Comparison of ENCODE assay signal across 8 cellular contexts in genomic region chr2:121790276-121790956, GRCh38. TPM values are rescaled to one million over a fixed set of nuclear protein-coding genes. Genes with fewer than 3 reads are reported as not detected.
DNase-seq lines count a peak whose midpoint lies in the region; TF ChIP-seq lines count a peak whose summit lies in the region.

No MANE protein-coding gene starts in this region.

- no peaks in the 10 kb centered on the region for H3K36me3 ChIP-seq in NT2/D1 (ENCODE audit: insufficient read depth, insufficient read length, low read length)
- no peaks in the 10 kb centered on the region for H3K36me3 ChIP-seq in neuronal stem cell (replicated peaks in 1 of 2; ENCODE audit: control insufficient read depth in 2 of 2, insufficient read depth in 2 of 2, low read length in 2 of 2)

- DNase-seq in ELF-1 (ENCODE audit: low read depth, low spot score) (peak; percentile 44), NT2/D1 (ENCODE audit: low read depth, low spot score) (peak; percentile 47), epithelial cell of esophagus (ENCODE audit: low read depth) (peak; percentile 92), neuronal stem cell (ENCODE audit: low spot score) (no peak), NK-92 (lab: John Stamatoyannopoulos, UW; ENCODE audit: unreplicated experiment) (no peak)
- DNase-seq in activated naive CD4-positive, alpha-beta T cell treated with anti-CD3 and anti-CD28 coated beads, Interleukin-2, amount 50 U/mL, for 16 hours, result no peak
- no peak for DNase-seq in stimulated activated CD8-positive, alpha-beta memory T cell treated with anti-CD3 and anti-CD28 coated beads, Interleukin-4, amount 100 ng/mL, for 48 hours
- DNase-seq in activated CD4-positive, alpha-beta T cell treated with anti-CD3 and anti-CD28 coated beads for 1 hour, result no peak

- no peak overlapping the region for H3K27ac ChIP-seq in neuronal stem cell (replicated peaks; ENCODE audit: low read length)

- TF ChIP-seq CTCF in epithelial cell of esophagus (IDR thresholded peaks at IDR 0.05; ENCODE audit: insufficient read depth, low read depth, low read length, missing control alignments), result no peak

- H3K23ac ChIP-seq in neuronal stem cell (ENCODE audit: low read depth, low read length, poor library complexity), result no peak overlapping the region

- H4K8ac ChIP-seq in neuronal stem cell (ENCODE audit: low read depth, low read length), result no peak overlapping the region

- H4K91ac ChIP-seq in neuronal stem cell (ENCODE audit: low read depth, low read length, poor library complexity), result no peak overlapping the region

- no peak overlapping the region for H3K4ac ChIP-seq in neuronal stem cell (ENCODE audit: low read length)

- H3K4me3 ChIP-seq in NT2/D1 (ENCODE audit: insufficient read length, low read depth) (no peak overlapping the region), epithelial cell of esophagus (ENCODE audit: low read length) (no peak overlapping the region), neuronal stem cell (ENCODE audit: low read length in 2 of 2) (no peak overlapping the region)

- 0 out of 2 replicates have a peak, but pooled peaks cover 12% of the 10 kb centered on the region for H3K9me3 ChIP-seq in NT2/D1 (ENCODE audit: insufficient read depth, low read length)
- peaks cover 2 to 5% of the 10 kb centered on the region in 2 donors for H3K9me3 ChIP-seq in neuronal stem cell (replicated peaks in 1 of 2; ENCODE audit: control insufficient read depth in 2 of 2, insufficient read depth in 1 of 2, low read depth in 1 of 2, low read length in 2 of 2)

- H2BK5ac ChIP-seq in neuronal stem cell (ENCODE audit: low read length), result no peak overlapping the region

- H3K9ac ChIP-seq in NT2/D1 (ENCODE audit: insufficient read length, low read depth), result no peak overlapping the region
- H3K9ac ChIP-seq in neuronal stem cell (ENCODE audit: low read depth, low read length, poor library complexity), result no peak overlapping the region

- H3K27me3 ChIP-seq in NT2/D1 (ENCODE audit: insufficient read depth, insufficient read length) (no peaks in the 10 kb centered on the region), neuronal stem cell (ENCODE audit: control insufficient read depth in 3 of 3, insufficient read depth in 3 of 3, low read depth in 1 of 3, low read length in 3 of 3) (no peaks in the 10 kb centered on the region)

- no peaks in the 10 kb centered on the region for H3K79me1 ChIP-seq in neuronal stem cell (ENCODE audit: low read depth, low read length)

- H3K4me2 ChIP-seq in neuronal stem cell (ENCODE audit: insufficient read depth, low read length, poor library complexity, severe bottlenecking), result no peak overlapping the region

- H2BK15ac ChIP-seq in neuronal stem cell (ENCODE audit: low read length), result no peak overlapping the region

- no peak overlapping the region for H3K14ac ChIP-seq in neuronal stem cell (ENCODE audit: low read length)

- no CpG with 5 or more reads among the region's 5 CpGs for WGBS in neuronal stem cell (ENCODE audit: extremely low coverage in 2 of 2, insufficient read length in 2 of 2, insufficient replicate concordance in 1 of 2), 2 donors

- H3K4me1 ChIP-seq in NT2/D1 (ENCODE audit: insufficient read depth, insufficient read length), result peaks cover 7% of the 10 kb centered on the region
- peaks cover 2 to 11% of the 10 kb centered on the region in 2 donors for H3K4me1 ChIP-seq in neuronal stem cell (ENCODE audit: control insufficient read depth in 2 of 2, insufficient read depth in 1 of 2, low read depth in 1 of 2, low read length in 2 of 2)

- no peak overlapping the region for H2AK5ac ChIP-seq in neuronal stem cell (ENCODE audit: low read depth, low read length)

- no peak overlapping the region for H2BK120ac ChIP-seq in neuronal stem cell (ENCODE audit: low read depth, low read length)

- no peak overlapping the region for H2BK12ac ChIP-seq in neuronal stem cell (ENCODE audit: low read length)

- H3K18ac ChIP-seq in neuronal stem cell (ENCODE audit: low read length), result peak overlapping the region; percentile 28

- H2AFZ ChIP-seq in neuronal stem cell (ENCODE audit: low read length), result peak overlapping the region; percentile 29

RNA-seq across cellular contexts. Expression of gene TSN, which starts 35.0 kb away (rescaled TPM):
- 32.2 TPM for polyA plus RNA-seq in neuronal stem cell (2013, experiment 1 of 2)
- polyA plus RNA-seq in neuronal stem cell (2013, experiment 2 of 2), result 30.0 TPM

RNA-seq across cellular contexts. Expression of gene NIFK, which starts 53.7 kb away (rescaled TPM):
- polyA plus RNA-seq in neuronal stem cell (2013, experiment 1 of 2), result 71.9 TPM
- 72.4 TPM for polyA plus RNA-seq in neuronal stem cell (2013, experiment 2 of 2)

Comparison
In these comparisons a context has a peak if more than half of its experiments do, and no peak if none do; other contexts are left out.
1. DNase-seq: peak in ELF-1 (single experiment), NT2/D1 (single experiment) and epithelial cell of esophagus (single experiment); none in neuronal stem cell (single experiment), activated naive CD4-positive, alpha-beta T cell treated with anti-CD3 and anti-CD28 coated beads, Interleukin-2, amount 50 U/mL, for 16 hours (single experiment), stimulated activated CD8-positive, alpha-beta memory T cell treated with anti-CD3 and anti-CD28 coated beads, Interleukin-4, amount 100 ng/mL, for 48 hours (single experiment), NK-92 (single experiment) and activated CD4-positive, alpha-beta T cell treated with anti-CD3 and anti-CD28 coated beads for 1 hour (single experiment).